In genomic region chr21:31729622-31730343, GRCh38 we compare ENCODE assay signal across 9 cellular contexts. TPM values are rescaled to one million over a fixed set of nuclear protein-coding genes. Genes with fewer than 3 reads are reported as not detected.
DNase-seq lines count a peak whose midpoint lies in the region; ATAC-seq lines count a peak whose summit lies in the region.
"Had no signal": no experiment of that assay in that cellular context is flagged by ENCODE, and none has a peak within 500 bp of the region (broad histone marks: within the 10 kb centered on the region; RNA-seq: fewer than 3 reads in every experiment).

No MANE protein-coding gene starts in this region.

- H3K27ac ChIP-seq in CD4-positive, CD25-positive, alpha-beta regulatory T cell (ENCODE audit: insufficient read depth, low read length, poor library complexity, severe bottlenecking) = no peak overlapping the region
- H3K27ac ChIP-seq in Karpas-422 (ENCODE audit: low read length) = peak overlapping the region; percentile 87
- no peak overlapping the region for H3K27ac ChIP-seq in effector memory CD4-positive, alpha-beta T cell (ENCODE audit: insufficient read depth, low read length, poor library complexity, severe bottlenecking)
- H3K27ac ChIP-seq in neuronal stem cell (replicated peaks; ENCODE audit: low read length) = no peak overlapping the region

- H2BK15ac ChIP-seq in neuronal stem cell (ENCODE audit: low read length) = no peak overlapping the region

- no peaks in the 10 kb centered on the region for H3K9me3 ChIP-seq in CD4-positive, CD25-positive, alpha-beta regulatory T cell (ENCODE audit: control insufficient read depth in 2 of 2, low read length in 2 of 2)
- H3K9me3 ChIP-seq in Karpas-422 (ENCODE audit: low read length) = no peaks in the 10 kb centered on the region
- H3K9me3 ChIP-seq in effector memory CD4-positive, alpha-beta T cell (ENCODE audit: control insufficient read depth, low read length) = no peaks in the 10 kb centered on the region
- H3K9me3 ChIP-seq in neuronal stem cell (replicated peaks in 1 of 2; ENCODE audit: control insufficient read depth in 2 of 2, insufficient read depth in 1 of 2, low read depth in 1 of 2, low read length in 2 of 2) = peaks cover 0 to 16% of the 10 kb centered on the region in 2 donors

- no peak overlapping the region for H2AFZ ChIP-seq in Karpas-422 (ENCODE audit: low read length)
- H2AFZ ChIP-seq in neuronal stem cell (ENCODE audit: low read length) = no peak overlapping the region

- peaks cover 65% of the 10 kb centered on the region for H3K4me1 ChIP-seq in CD4-positive, CD25-positive, alpha-beta regulatory T cell (ENCODE audit: control insufficient read depth, insufficient read depth, low read length, poor library complexity, severe bottlenecking)
- H3K4me1 ChIP-seq in Karpas-422 (ENCODE audit: low read length) (peaks cover 42% of the 10 kb centered on the region), neuronal stem cell (ENCODE audit: control insufficient read depth in 2 of 2, insufficient read depth in 1 of 2, low read depth in 1 of 2, low read length in 2 of 2) (peaks cover 13 to 19% of the 10 kb centered on the region in 2 donors)
- H3K4me1 ChIP-seq in effector memory CD4-positive, alpha-beta T cell (ENCODE audit: control insufficient read depth, insufficient read depth, low read length, poor library complexity, severe bottlenecking) = peaks cover 27% of the 10 kb centered on the region

- no peak overlapping the region for H4K91ac ChIP-seq in neuronal stem cell (ENCODE audit: low read depth, low read length, poor library complexity)

- peaks cover 68% of the 10 kb centered on the region for H3K79me2 ChIP-seq in Karpas-422 (ENCODE audit: low read length)

- peak overlapping the region; percentile 99 for H3K9ac ChIP-seq in Karpas-422 (ENCODE audit: low read length)
- no peak overlapping the region for H3K9ac ChIP-seq in neuronal stem cell (ENCODE audit: low read depth, low read length, poor library complexity)

- peaks cover 6% of the 10 kb centered on the region for H3K79me1 ChIP-seq in neuronal stem cell (ENCODE audit: low read depth, low read length)

- no peaks in the 10 kb centered on the region for H3K27me3 ChIP-seq in CD4-positive, CD25-positive, alpha-beta regulatory T cell (ENCODE audit: control insufficient read depth, insufficient read depth, low read length)
- H3K27me3 ChIP-seq in Karpas-422 (ENCODE audit: low read length) (no peaks in the 10 kb centered on the region), neuronal stem cell (ENCODE audit: control insufficient read depth in 3 of 3, insufficient read depth in 3 of 3, low read depth in 1 of 3, low read length in 3 of 3) (no peaks in the 10 kb centered on the region)
- H3K27me3 ChIP-seq in effector memory CD4-positive, alpha-beta T cell (replicated peaks; ENCODE audit: control insufficient read depth, insufficient read depth, low read length, poor library complexity, severe bottlenecking) = no peaks in the 10 kb centered on the region

- H2BK12ac ChIP-seq in neuronal stem cell (ENCODE audit: low read length) = no peak overlapping the region

- no peak overlapping the region for H4K8ac ChIP-seq in neuronal stem cell (ENCODE audit: low read depth, low read length)

- H4K20me1 ChIP-seq in Karpas-422 (ENCODE audit: insufficient read depth, low read depth, low read length) = peaks cover 47% of the 10 kb centered on the region

- 100% methylated on average over 1 of the region's 4 CpGs for WGBS in neuronal stem cell (ENCODE audit: extremely low coverage in 2 of 2, insufficient read length in 2 of 2, insufficient replicate concordance in 1 of 2), 2 donors

- H3K36me3 ChIP-seq in CD4-positive, CD25-positive, alpha-beta regulatory T cell (ENCODE audit: control insufficient read depth, insufficient read depth, low read length) = no peaks in the 10 kb centered on the region
- H3K36me3 ChIP-seq in Karpas-422 (ENCODE audit: insufficient read depth, low read length) (peaks cover 24% of the 10 kb centered on the region; the same call in 1 of the 2 replicates), neuronal stem cell (replicated peaks in 1 of 2; ENCODE audit: control insufficient read depth in 2 of 2, insufficient read depth in 2 of 2, low read length in 2 of 2) (peaks cover 0 to 41% of the 10 kb centered on the region in 2 donors)
- H3K36me3 ChIP-seq in effector memory CD4-positive, alpha-beta T cell (ENCODE audit: control insufficient read depth, insufficient read depth, low read length) = no peaks in the 10 kb centered on the region

- no peaks in the 10 kb centered on the region for H3K27me3 Mint-ChIP-seq in CD4-positive, CD25-positive, alpha-beta regulatory T cell

- no peak overlapping the region for H3K14ac ChIP-seq in neuronal stem cell (ENCODE audit: low read length)

- H3K4ac ChIP-seq in neuronal stem cell (ENCODE audit: low read length) = no peak overlapping the region

- no peaks in the 10 kb centered on the region for H3K9me2 ChIP-seq in Karpas-422 (replicated peaks; ENCODE audit: insufficient read depth, low read length)

- H3K4me3 Mint-ChIP-seq in CD4-positive, CD25-positive, alpha-beta regulatory T cell = peak overlapping the region in 1 of 4 donors; percentile 91

- no peaks in the 10 kb centered on the region for H3K36me3 Mint-ChIP-seq in CD4-positive, CD25-positive, alpha-beta regulatory T cell

- no peak for DNase-seq in CD4-positive, CD25-positive, alpha-beta regulatory T cell
- DNase-seq in Karpas-422 (no peak), neuronal stem cell (ENCODE audit: low spot score) (no peak), activated gamma-delta T cell (lab: John Stamatoyannopoulos, UW) (no peak)
- no peak for DNase-seq in effector memory CD4-positive, alpha-beta T cell
- DNase-seq in stimulated activated CD4-positive, alpha-beta T cell treated with anti-CD3 and anti-CD28 coated beads, Interleukin-4, amount 100 ng/mL, for 4 hours = no peak
- DNase-seq: NCI-H2171 had no signal

- peak overlapping the region; percentile 91 for H3K4me3 ChIP-seq in CD4-positive, CD25-positive, alpha-beta regulatory T cell (ENCODE audit: low read depth, low read length)
- peak overlapping the region; percentile 89 for H3K4me3 ChIP-seq in Karpas-422 (ENCODE audit: low read length)
- H3K4me3 ChIP-seq in effector memory CD4-positive, alpha-beta T cell (ENCODE audit: insufficient read depth, low read depth, low read length, poor library complexity, severe bottlenecking) = peak overlapping the region; percentile 98
- H3K4me3 ChIP-seq in neuronal stem cell (ENCODE audit: low read length in 2 of 2) = peak overlapping the region in 1 of 2 donors; percentile 65

- H2BK120ac ChIP-seq in neuronal stem cell (ENCODE audit: low read depth, low read length) = no peak overlapping the region

- H2AK5ac ChIP-seq in neuronal stem cell (ENCODE audit: low read depth, low read length) = no peak overlapping the region

- peaks cover 7 to 28% (median 11%) of the 10 kb centered on the region in 4 donors for H3K4me1 Mint-ChIP-seq in CD4-positive, CD25-positive, alpha-beta regulatory T cell

- no peak for ATAC-seq in CD4-positive, CD25-positive, alpha-beta regulatory T cell (ENCODE audit: low read depth in 2 of 2)
- no peak for ATAC-seq in HG03280 (IDR thresholded peaks at IDR 0.05; ENCODE audit: unreplicated experiment)
- no peak for ATAC-seq in HG02571 (IDR thresholded peaks at IDR 0.05; ENCODE audit: unreplicated experiment)

- peak overlapping the region; percentile 95 for H3K4me2 ChIP-seq in Karpas-422 (ENCODE audit: low read depth, low read length, poor library complexity, severe bottlenecking)
- peak overlapping the region; percentile 21 for H3K4me2 ChIP-seq in neuronal stem cell (ENCODE audit: insufficient read depth, low read length, poor library complexity, severe bottlenecking)

- no peak overlapping the region for H2BK5ac ChIP-seq in neuronal stem cell (ENCODE audit: low read length)

- no peak overlapping the region for H3K23ac ChIP-seq in neuronal stem cell (ENCODE audit: low read depth, low read length, poor library complexity)

- no peak overlapping the region for H3K18ac ChIP-seq in neuronal stem cell (ENCODE audit: low read length)

- H3K27ac Mint-ChIP-seq in CD4-positive, CD25-positive, alpha-beta regulatory T cell = peak overlapping the region in 1 of 3 donors; percentile 84

- peaks cover 0 to 2% (median 0%) of the 10 kb centered on the region in 7 donors for H3K9me3 Mint-ChIP-seq in CD4-positive, CD25-positive, alpha-beta regulatory T cell

RNA-seq across cellular contexts. Expression of gene SCAF4, which starts 2.1 kb away (rescaled TPM):
- 70.9 TPM for total RNA-seq in CD4-positive, CD25-positive, alpha-beta regulatory T cell
- polyA plus RNA-seq in CD4-positive, CD25-positive, alpha-beta regulatory T cell = 10 to 100 TPM; 15.8 to 20.6 (median 18.6) TPM
- total RNA-seq in Karpas-422 (2014; rRNA removed; shearing (Covaris generic); ENCODE audit: low replicate concordance) = 27.2 and 52.8 TPM in 2 replicates
- 58.8 TPM for polyA plus RNA-seq in neuronal stem cell (2013, experiment 1 of 2)
- polyA plus RNA-seq in neuronal stem cell (2013, experiment 2 of 2) = 61.9 TPM
